10 cellular contexts compared by ENCODE assay signal in the genomic region with DNA sequence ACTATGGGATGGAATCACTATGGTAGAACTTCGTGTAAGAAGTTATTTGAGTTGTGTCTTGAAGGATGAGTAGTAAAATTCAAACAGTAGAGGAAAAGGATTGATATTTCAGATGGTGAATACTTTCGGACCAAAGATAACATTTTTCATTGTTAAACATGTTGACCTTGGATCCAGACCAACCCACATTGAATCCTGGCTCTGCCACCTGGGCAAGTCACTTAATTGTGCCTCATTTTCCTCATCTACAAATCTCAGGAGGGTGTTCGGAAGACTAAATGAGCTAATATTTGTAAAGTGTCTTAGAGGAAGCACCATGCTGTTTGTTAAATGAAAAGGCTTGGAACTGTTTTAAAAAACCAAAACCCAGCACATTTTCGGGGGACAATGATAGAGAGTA. TPM values are rescaled to one million over a fixed set of nuclear protein-coding genes. Genes with fewer than 3 reads are reported as not detected.
DNase-seq lines count a peak whose midpoint lies in the region; TF ChIP-seq lines count a peak whose summit lies in the region.
"Had no signal": no experiment of that assay in that cellular context is flagged by ENCODE, and none has a peak within 500 bp of the region (broad histone marks: within the 10 kb centered on the region; RNA-seq: fewer than 3 reads in every experiment).

No MANE protein-coding gene starts in this region.

- intact Hi-C loops in MCF 10A (cut with micrococcal nuclease) (no loop called here), ovary (cut with DNase I) (no loop called here)

- TF ChIP-seq POLR2A in ovary (IDR thresholded peaks at IDR 0.05): no peak

- peak overlapping the region; percentile 63 for H3K27ac ChIP-seq in CD8-positive, alpha-beta memory T cell (ENCODE audit: low read depth, low read length)
- H3K27ac ChIP-seq in ovary: peak overlapping the region in 1 of 2 donors; percentile 77

- H3K9me3 Mint-ChIP-seq in CD8-positive, alpha-beta memory T cell: no peaks in the 10 kb centered on the region
- H3K9me3 Mint-ChIP-seq in MCF 10A (ENCODE audit: unreplicated experiment) (no peaks in the 10 kb centered on the region), nephron (peaks cover 7% of the 10 kb centered on the region)

- TF ChIP-seq CTCF in LNCaP clone FGC (IDR thresholded peaks at IDR 0.05; ENCODE audit: control insufficient read depth, extremely low read depth, insufficient read depth): no peak
- no peak for TF ChIP-seq CTCF in MCF 10A (IDR thresholded peaks at IDR 0.05; ENCODE audit: unreplicated experiment)
- no peak for TF ChIP-seq CTCF in nephron (IDR thresholded peaks at IDR 0.05; ENCODE audit: unreplicated experiment in 3 of 3)
- TF ChIP-seq CTCF in ovary (IDR thresholded peaks at IDR 0.05): no peak

- no peaks in the 10 kb centered on the region for H3K36me3 ChIP-seq in CD8-positive, alpha-beta memory T cell (ENCODE audit: insufficient read depth, low read length)
- H3K36me3 ChIP-seq in ovary: no peaks in the 10 kb centered on the region

- peaks cover 11% of the 10 kb centered on the region for H3K4me1 ChIP-seq in CD8-positive, alpha-beta memory T cell (ENCODE audit: insufficient read depth, low read length)
- peaks cover 2% of the 10 kb centered on the region for H3K4me1 ChIP-seq in ovary (ENCODE audit: insufficient read depth)

- peaks cover 19 to 47% (median 42%) of the 10 kb centered on the region in 3 donors for H3K4me1 Mint-ChIP-seq in CD8-positive, alpha-beta memory T cell
- peaks cover 6% of the 10 kb centered on the region for H3K4me1 Mint-ChIP-seq in MCF 10A (ENCODE audit: insufficient read depth, unreplicated experiment)
- H3K4me1 Mint-ChIP-seq in nephron: peaks cover 22% of the 10 kb centered on the region

- H3K27ac Mint-ChIP-seq in CD8-positive, alpha-beta memory T cell: peak overlapping the region in 6 of 8 donors; percentile 5 to 94 (median 80)
- H3K27ac Mint-ChIP-seq in MCF 10A (ENCODE audit: low read depth, unreplicated experiment): peak overlapping the region; percentile 49
- H3K27ac Mint-ChIP-seq in nephron: no peak overlapping the region

- H3K4me3 Mint-ChIP-seq in CD8-positive, alpha-beta memory T cell: peak overlapping the region; percentile 89 to 98 (median 94)
- peak overlapping the region; percentile 75 for H3K4me3 Mint-ChIP-seq in MCF 10A (ENCODE audit: unreplicated experiment)
- peak overlapping the region; percentile 90 to 95 (median 92) for H3K4me3 Mint-ChIP-seq in nephron

- H3K4me3 ChIP-seq in CD8-positive, alpha-beta memory T cell (ENCODE audit: low read length): no peak overlapping the region
- H3K4me3 ChIP-seq in LNCaP clone FGC (ENCODE audit: low read depth, low read length) (peak overlapping the region; percentile 74), ovary (no peak overlapping the region)

- 55 to 62% (median 56%) methylated on average over 4 of the region's 4 CpGs for WGBS in ovary, 3 donors

- H3K9me3 ChIP-seq in CD8-positive, alpha-beta memory T cell (ENCODE audit: low read length): no peaks in the 10 kb centered on the region
- no peaks in the 10 kb centered on the region for H3K9me3 ChIP-seq in ovary

- POLR2A ChIA-PET in CD8-positive, alpha-beta memory T cell (lab: Charles Lee): no interaction called here
- POLR2A ChIA-PET in MCF 10A (lab: Yijun Ruan, JAX): interaction anchor here (0.7 to 2.8 kb wide), 6 partner anchors 22 to 87 kb away, joined by 3 to 28 read pairs (median 4); a partner anchor contains a TSS

- TF ChIP-seq EP300 in ovary (IDR thresholded peaks at IDR 0.05): no peak

- H3K27me3 Mint-ChIP-seq in CD8-positive, alpha-beta memory T cell: peaks cover 0 to 4% of the 10 kb centered on the region in 2 donors
- H3K27me3 Mint-ChIP-seq in MCF 10A (ENCODE audit: insufficient read depth, unreplicated experiment) (peaks cover 43% of the 10 kb centered on the region), nephron (ENCODE audit: low read depth) (peaks cover 9% of the 10 kb centered on the region)

- CTCF ChIA-PET in CD8-positive, alpha-beta memory T cell (lab: Charles Lee): no interaction called here
- CTCF ChIA-PET in MCF 10A (lab: Yijun Ruan, JAX): interaction anchor here (0.6 to 0.7 kb wide), 2 partner anchors 19 to 561 kb away, joined by 3 to 6 read pairs; no protein-coding TSS in a partner anchor

- no peaks in the 10 kb centered on the region for H3K27me3 ChIP-seq in CD8-positive, alpha-beta memory T cell (ENCODE audit: insufficient read depth, low read length, poor library complexity, severe bottlenecking)
- H3K27me3 ChIP-seq in ovary: no peaks in the 10 kb centered on the region

- H3K36me3 Mint-ChIP-seq in CD8-positive, alpha-beta memory T cell: peaks cover 0 to 16% (median 0%) of the 10 kb centered on the region in 3 donors
- H3K36me3 Mint-ChIP-seq in MCF 10A (ENCODE audit: insufficient read depth, unreplicated experiment) (peaks cover 14% of the 10 kb centered on the region), nephron (ENCODE audit: low read depth) (peaks cover 5% of the 10 kb centered on the region)

- no TSS peak for BruUV-seq in MCF 10A (replicated peaks; lab: Mats Ljungman, UMichigan)

- no peak for DNase-seq in CD8-positive, alpha-beta memory T cell
- no peak for DNase-seq in LNCaP clone FGC (ENCODE audit: low read depth)
- DNase-seq in MCF 10A (ENCODE audit: unreplicated experiment): no peak
- DNase-seq in UCSD-AML1 (lab: John Stamatoyannopoulos, UW; ENCODE audit: unreplicated experiment): no peak
- no peak for DNase-seq in anterior cingulate cortex (lab: John Stamatoyannopoulos, UW)
- DNase-seq in NCI-H226: no peak
- no peak for DNase-seq in ovary
- DNase-seq: NCI-H446; stimulated activated CD4-positive, alpha-beta T cell treated with anti-CD3 and anti-CD28 coated beads, Interleukin-1b, Interleukin-23, amount 100 ng/mL, for 48 hours had no signal

RNA-seq across cellular contexts. Expression of a gene that starts 1.4 kb away (rescaled TPM):
- 10 to 100 TPM; 57.7 to 58.2 TPM for total RNA-seq in CD8-positive, alpha-beta memory T cell
- 34.8 TPM for polyA plus RNA-seq in CD8-positive, alpha-beta memory T cell
- 43.2 and 45.3 TPM in 2 replicates for total RNA-seq in MCF 10A (2022)
- total RNA-seq in ovary: 10 to 100 TPM in 6 of 7 donors, 1 to 10 TPM in 1; 5.2 to 25.6 (median 20.5) TPM
- 10 to 100 TPM; 11.7 to 51.4 TPM for polyA plus RNA-seq in ovary

RNA-seq across cellular contexts. Expression of a gene that starts 4.7 kb away (rescaled TPM):
- 10 to 100 TPM in 1 of 2 experiments, 1 to 10 TPM in 1; 9.0 to 10.6 TPM for total RNA-seq in CD8-positive, alpha-beta memory T cell
- 11.0 TPM for polyA plus RNA-seq in CD8-positive, alpha-beta memory T cell
- total RNA-seq in MCF 10A (2022) (not detected in 2 replicates), ovary (1 to 10 TPM in 4 of 7 donors, under 1 TPM in 3; 0.24 to 3.3 (median 2.0) TPM)
- 1 to 10 TPM; 1.3 to 1.8 TPM for polyA plus RNA-seq in ovary

RNA-seq across cellular contexts. Expression of a gene that starts 56.7 kb away (rescaled TPM):
- 10 to 100 TPM; 23.8 to 24.7 TPM for total RNA-seq in CD8-positive, alpha-beta memory T cell
- polyA plus RNA-seq in CD8-positive, alpha-beta memory T cell: 19.5 TPM
- total RNA-seq in MCF 10A (2022) (19.5 and 23.6 TPM in 2 replicates), ovary (10 to 100 TPM in 6 of 7 donors, 1 to 10 TPM in 1; 9.3 to 24.2 (median 20.2) TPM)
- polyA plus RNA-seq in ovary: 10 to 100 TPM; 13.0 to 25.6 TPM

Comparison
In these comparisons a context has a peak if more than half of its experiments do, and no peak if none do; other contexts are left out.
1. H3K27ac Mint-ChIP-seq: peak in CD8-positive, alpha-beta memory T cell (6 of 8) and MCF 10A (single experiment); none in nephron (0 of 3).
2. Peak in every context shown above with its lines, with median percentiles within 50 percentile points of each other: H3K4me3 Mint-ChIP-seq.